16 cellular contexts compared by ENCODE assay signal in the genomic region with DNA sequence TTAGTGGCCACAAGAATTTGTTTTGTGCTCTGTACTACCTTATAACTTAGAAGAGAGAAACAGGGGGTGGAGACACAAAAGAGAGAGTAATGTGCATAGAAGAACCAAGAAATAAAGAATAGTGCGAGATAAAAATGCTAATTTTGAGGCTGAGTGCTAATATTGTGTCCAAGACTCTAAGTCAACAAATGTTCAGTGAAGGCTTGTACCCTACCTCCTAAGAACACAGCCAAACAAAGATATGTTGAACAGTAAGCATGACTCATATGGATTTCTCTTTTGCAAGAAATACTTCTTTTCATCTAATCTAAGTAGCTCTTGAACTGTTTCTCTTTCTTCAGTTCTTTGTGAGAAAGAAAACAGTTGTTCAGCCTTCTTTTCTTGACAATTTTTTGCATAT. TPM values are rescaled to one million over a fixed set of nuclear protein-coding genes. Genes with fewer than 3 reads are reported as not detected.
DNase-seq lines count a peak whose midpoint lies in the region; ATAC-seq and TF ChIP-seq lines count a peak whose summit lies in the region.
"Had no signal": no experiment of that assay in that cellular context is flagged by ENCODE, and none has a peak within 500 bp of the region (broad histone marks: within the 10 kb centered on the region; RNA-seq: fewer than 3 reads in every experiment).

No MANE protein-coding gene starts in this region.

- ATAC-seq in GM18498 (IDR thresholded peaks at IDR 0.05; ENCODE audit: unreplicated experiment) = no peak
- ATAC-seq: T-cell had no signal

- no peak for TF ChIP-seq CTCF in fibroblast of the aortic adventitia (IDR thresholded peaks at IDR 0.05; ENCODE audit: insufficient read depth, low read length)

- CTCF ChIA-PET in activated CD4-positive, alpha-beta T cell treated with anti-CD3 and anti-CD28 coated beads, Interleukin-2, amount 10 ng/mL, durations not matched to agents 7 days and 5 days (lab: Charles Lee) = no interaction called here

- H3K4me3 ChIP-seq in GM23248 = no peak overlapping the region
- peak overlapping the region; percentile 2 for H3K4me3 ChIP-seq in adipocyte (ENCODE audit: low read length)
- H3K4me3 ChIP-seq in fibroblast of the aortic adventitia (ENCODE audit: low read depth, low read length) = no peak overlapping the region
- H3K4me3 ChIP-seq: esophagus squamous epithelium had no signal

- no peaks in the 10 kb centered on the region for H3K36me3 ChIP-seq in GM23248 (ENCODE audit: low read depth)
- H3K36me3 ChIP-seq in adipocyte (ENCODE audit: control insufficient read depth, insufficient read depth, low read length, severe bottlenecking) = no peaks in the 10 kb centered on the region
- H3K36me3 ChIP-seq: esophagus squamous epithelium had no signal

- no peaks in the 10 kb centered on the region for H3K36me3 Mint-ChIP-seq in activated CD4-positive, alpha-beta T cell treated with anti-CD3 and anti-CD28 coated beads, Interleukin-2, amount 10 ng/mL, durations not matched to agents 7 days and 5 days (ENCODE audit: low read depth)
- H3K36me3 Mint-ChIP-seq: T-cell had no signal

- no peak overlapping the region for H2AFZ ChIP-seq in GM23248

- 0 out of 2 replicates have a peak, but pooled peaks cover 2% of the 10 kb centered on the region for H3F3A ChIP-seq in GM23248 (ENCODE audit: insufficient read depth)

- H3K79me2 ChIP-seq in GM23248 (ENCODE audit: insufficient read depth) = no peaks in the 10 kb centered on the region

- H3K9ac ChIP-seq in GM23248 (no peak overlapping the region), adipocyte (ENCODE audit: low read length) (no peak overlapping the region)

- peak; percentile 57 for DNase-seq in GM23248
- peak; percentile 75 for DNase-seq in adipocyte (ENCODE audit: low read depth)
- peak; percentile 77 for DNase-seq in fibroblast of the aortic adventitia (ENCODE audit: low read depth)
- DNase-seq in non-pigmented ciliary epithelial cell (ENCODE audit: low read depth) = peak; percentile 30
- DNase-seq in amygdala (lab: John Stamatoyannopoulos, UW) = no peak
- DNase-seq in SHP77 treated with DMSO at 0.1 percent for 48 hours (lab: John Stamatoyannopoulos, UW) = no peak
- no peak for DNase-seq in activated CD4-positive, alpha-beta T cell treated with anti-CD3 and anti-CD28 coated beads, Interleukin-2, amount 10 ng/mL, durations not matched to agents 7 days and 5 days
- DNase-seq: activated CD4-positive, alpha-beta T cell treated with anti-CD3 and anti-CD28 coated beads for 4 hours; CD4-positive, alpha-beta T cell; esophagus squamous epithelium; GF-D8; KBM-7; T-cell had no signal

- peak overlapping the region; percentile 1 for H3K4me2 ChIP-seq in GM23248 (ENCODE audit: unreplicated experiment)

- H3K9me3 ChIP-seq in GM23248 (ENCODE audit: low read depth) = no peaks in the 10 kb centered on the region
- H3K9me3 ChIP-seq in adipocyte (ENCODE audit: control insufficient read depth, low read length) = no peaks in the 10 kb centered on the region
- H3K9me3 ChIP-seq: esophagus squamous epithelium had no signal

- H3K9me3 Mint-ChIP-seq in activated CD4-positive, alpha-beta T cell treated with anti-CD3 and anti-CD28 coated beads, Interleukin-2, amount 10 ng/mL, durations not matched to agents 7 days and 5 days = no peaks in the 10 kb centered on the region
- H3K9me3 Mint-ChIP-seq: activated T-helper 1 cell treated with anti-CD3 and anti-CD28 coated beads, Interleukin-12 subunit alpha, Interleukin-12 subunit beta, Interleukin-2, Interleukin-4 antibody, amounts not matched to agents 30 ng/mL and 10 ng/mL and 1 ng/mL, durations not matched to agents 14 hours and 24 hours and 36 hours had no signal

- no peaks in the 10 kb centered on the region for H3K9me2 ChIP-seq in GM23248 (ENCODE audit: insufficient read depth)

- H3K4me1 Mint-ChIP-seq in activated CD4-positive, alpha-beta T cell treated with anti-CD3 and anti-CD28 coated beads, Interleukin-2, amount 10 ng/mL, durations not matched to agents 7 days and 5 days = no peaks in the 10 kb centered on the region
- H3K4me1 Mint-ChIP-seq: central memory CD8-positive, alpha-beta T cell; T-cell had no signal

- POLR2A ChIA-PET in activated CD4-positive, alpha-beta T cell treated with anti-CD3 and anti-CD28 coated beads, Interleukin-2, amount 10 ng/mL, durations not matched to agents 7 days and 5 days (lab: Charles Lee) = no interaction called here

- WGBS in GM23248 (ENCODE audit: low coverage in 1 of 2, low lambda C conversion rate in 2 of 2, missing lambda C conversion rate in 2 of 2), 2 experiments = 48 to 52% methylated on average over 1 of the region's 1 CpG

- no peak overlapping the region for H3K4me3 Mint-ChIP-seq in activated CD4-positive, alpha-beta T cell treated with anti-CD3 and anti-CD28 coated beads, Interleukin-2, amount 10 ng/mL, durations not matched to agents 7 days and 5 days
- H3K4me3 Mint-ChIP-seq: activated T-helper 1 cell treated with anti-CD3 and anti-CD28 coated beads, Interleukin-12 subunit alpha, Interleukin-12 subunit beta, Interleukin-2, Interleukin-4 antibody, amounts not matched to agents 30 ng/mL and 10 ng/mL and 1 ng/mL, durations not matched to agents 14 hours and 24 hours and 36 hours; CD4-positive, alpha-beta T cell; central memory CD8-positive, alpha-beta T cell; T-cell had no signal

- H3K27ac ChIP-seq in GM23248 = 0 out of 2 replicates have a peak overlapping the region, but pooled peaks have one; percentile 7

- H3K4me1 ChIP-seq in GM23248 (ENCODE audit: insufficient read depth) (peaks cover 21% of the 10 kb centered on the region), adipocyte (ENCODE audit: control insufficient read depth, insufficient read depth, low read length) (peaks cover 54% of the 10 kb centered on the region)

- H4K20me1 ChIP-seq in GM23248 (ENCODE audit: insufficient read depth) = no peaks in the 10 kb centered on the region

- H3K27me3 ChIP-seq in GM23248 (replicated peaks; ENCODE audit: insufficient read depth) = no peaks in the 10 kb centered on the region
- no peaks in the 10 kb centered on the region for H3K27me3 ChIP-seq in adipocyte (replicated peaks; ENCODE audit: control insufficient read depth, insufficient read depth, low read length)
- H3K27me3 ChIP-seq: esophagus squamous epithelium had no signal

- in situ Hi-C loops in GM23248 (cut with MboI) = loop anchor here (10.0 kb wide), 1 partner anchor 61 kb away; no protein-coding TSS in a partner anchor

- H3K27ac Mint-ChIP-seq in activated CD4-positive, alpha-beta T cell treated with anti-CD3 and anti-CD28 coated beads, Interleukin-2, amount 10 ng/mL, durations not matched to agents 7 days and 5 days = no peak overlapping the region
- H3K27ac Mint-ChIP-seq: activated T-helper 1 cell treated with anti-CD3 and anti-CD28 coated beads, Interleukin-12 subunit alpha, Interleukin-12 subunit beta, Interleukin-2, Interleukin-4 antibody, amounts not matched to agents 30 ng/mL and 10 ng/mL and 1 ng/mL, durations not matched to agents 14 hours and 24 hours and 36 hours; CD4-positive, alpha-beta T cell; T-cell had no signal

- H3K27me3 Mint-ChIP-seq in activated CD4-positive, alpha-beta T cell treated with anti-CD3 and anti-CD28 coated beads, Interleukin-2, amount 10 ng/mL, durations not matched to agents 7 days and 5 days = no peaks in the 10 kb centered on the region

RNA-seq across cellular contexts. Expression of gene GAREM1, which starts 45.2 kb away (rescaled TPM):
- total RNA-seq in GM23248 (2014; rRNA removed; shearing (Covaris generic)) = 0.51 and 1.2 TPM in 2 replicates
- polyA plus RNA-seq in GM23248 (2016; fragmentation: Nextera tagmentation; extraction: Ambion mirVana) = 0.19 and 0.30 TPM in 2 replicates
- 2.4 and 5.5 TPM in 2 replicates for total RNA-seq in fibroblast of the aortic adventitia (ENCODE audit: low replicate concordance)
- not detected for total RNA-seq in activated CD4-positive, alpha-beta T cell treated with anti-CD3 and anti-CD28 coated beads, Interleukin-2, amount 10 ng/mL, durations not matched to agents 7 days and 5 days
- total RNA-seq: activated T-helper 1 cell treated with anti-CD3 and anti-CD28 coated beads, Interleukin-12 subunit alpha, Interleukin-12 subunit beta, Interleukin-2, Interleukin-4 antibody, amounts not matched to agents 30 ng/mL and 10 ng/mL and 1 ng/mL, durations not matched to agents 14 hours and 24 hours and 36 hours had no signal

Comparison
In these comparisons a context has a peak if more than half of its experiments do, and no peak if none do; other contexts are left out.
1. DNase-seq: peak in GM23248 (single experiment), adipocyte (single experiment), fibroblast of the aortic adventitia (single experiment) and non-pigmented ciliary epithelial cell (single experiment); none in amygdala (0 of 56), SHP77 treated with DMSO at 0.1 percent for 48 hours (single experiment) and activated CD4-positive, alpha-beta T cell treated with anti-CD3 and anti-CD28 coated beads, Interleukin-2, amount 10 ng/mL, durations not matched to agents 7 days and 5 days (single experiment).